Comparison of ENCODE assay signal across 8 cellular contexts in genomic region chr7:101941481-101942383, GRCh38.
DNase-seq lines count a peak whose midpoint lies in the region; ATAC-seq and TF ChIP-seq lines count a peak whose summit lies in the region.

No MANE protein-coding gene starts in this region.

- H3K27me3 Mint-ChIP-seq in Caco-2 (ENCODE audit: insufficient read depth, unreplicated experiment): no peaks in the 10 kb centered on the region
- H3K27me3 Mint-ChIP-seq in stimulated activated naive B cell treated with anti-CD40 and anti-IgM and Interleukin-4, amounts not matched to agents 10 μg/mL and 1 μg/mL and 100 μg/mL, for 72 hours: no peaks in the 10 kb centered on the region

- ATAC-seq in stimulated activated naive B cell treated with anti-CD40 and anti-IgM and Interleukin-4, amounts not matched to agents 10 μg/mL and 1 μg/mL and 100 μg/mL, for 72 hours (replicated peaks): no peak
- ATAC-seq in HG03342 (IDR thresholded peaks at IDR 0.05; ENCODE audit: unreplicated experiment) (no peak), GM19023 (IDR thresholded peaks at IDR 0.05; ENCODE audit: unreplicated experiment) (no peak)

- H3K36me3 Mint-ChIP-seq in Caco-2 (ENCODE audit: insufficient read depth, unreplicated experiment): peaks cover 69% of the 10 kb centered on the region
- peaks cover 10 to 11% of the 10 kb centered on the region in 2 donors for H3K36me3 Mint-ChIP-seq in stimulated activated naive B cell treated with anti-CD40 and anti-IgM and Interleukin-4, amounts not matched to agents 10 μg/mL and 1 μg/mL and 100 μg/mL, for 72 hours

- no TSS peak for BruUV-seq in Caco-2 (replicated peaks; lab: Mats Ljungman, UMichigan)

- TF ChIP-seq CTCF in Caco-2 (IDR thresholded peaks at IDR 0.05; ENCODE audit: insufficient read depth in 1 of 2, low read depth in 1 of 2, low read length in 1 of 2, severe bottlenecking in 1 of 2, unreplicated experiment in 1 of 2): no peak
- TF ChIP-seq CTCF in spleen (IDR thresholded peaks at IDR 0.05 in 8 of 11, conservative IDR thresholded peaks at IDR 0.05 in 3 of 11): no peak

- POLR2A ChIA-PET in Caco-2 (lab: Charles Lee): no interaction called here

- H3K4me1 Mint-ChIP-seq in Caco-2 (ENCODE audit: low read depth, unreplicated experiment): no peaks in the 10 kb centered on the region
- peaks cover 17 to 46% of the 10 kb centered on the region in 2 donors for H3K4me1 Mint-ChIP-seq in stimulated activated naive B cell treated with anti-CD40 and anti-IgM and Interleukin-4, amounts not matched to agents 10 μg/mL and 1 μg/mL and 100 μg/mL, for 72 hours

- no peak for TF ChIP-seq POLR2A in spleen (IDR thresholded peaks at IDR 0.05)

- DNase-seq in Caco-2: no peak
- DNase-seq in NCI-H226: peak; percentile 79
- peak; percentile 46 for DNase-seq in occipital lobe (lab: John Stamatoyannopoulos, UW)
- no peak for DNase-seq in stimulated activated naive B cell treated with anti-CD40 and anti-IgM and Interleukin-4, amounts not matched to agents 10 μg/mL and 1 μg/mL and 100 μg/mL, for 72 hours
- DNase-seq in spleen: no peak

- H3K9me3 Mint-ChIP-seq in Caco-2 (ENCODE audit: unreplicated experiment): no peaks in the 10 kb centered on the region
- H3K9me3 Mint-ChIP-seq in stimulated activated naive B cell treated with anti-CD40 and anti-IgM and Interleukin-4, amounts not matched to agents 10 μg/mL and 1 μg/mL and 100 μg/mL, for 72 hours: peaks cover 3 to 4% of the 10 kb centered on the region in 2 donors

- no peak overlapping the region for H3K4me3 ChIP-seq in Caco-2 (ENCODE audit: low read depth, low read length)
- H3K4me3 ChIP-seq in esophagus (ENCODE audit: low read depth in 1 of 2, low read length in 2 of 2): no peak overlapping the region
- no peak overlapping the region for H3K4me3 ChIP-seq in spleen

- H3K27me3 ChIP-seq in Caco-2 (replicated peaks; ENCODE audit: control insufficient read depth, insufficient read depth, low read length): no peaks in the 10 kb centered on the region
- no peaks in the 10 kb centered on the region for H3K27me3 ChIP-seq in esophagus (ENCODE audit: control insufficient read depth in 1 of 2, insufficient read depth in 2 of 2, low read length in 2 of 2)
- no peaks in the 10 kb centered on the region for H3K27me3 ChIP-seq in spleen (replicated peaks in 1 of 7)

- CTCF ChIA-PET in Caco-2 (lab: Charles Lee): interaction anchor here (0.6 kb wide), 1 partner anchor 46 kb away, joined by 7 read pairs; no protein-coding TSS in a partner anchor

- peak overlapping the region; percentile 66 for H3K27ac Mint-ChIP-seq in Caco-2 (ENCODE audit: unreplicated experiment)
- no peak overlapping the region for H3K27ac Mint-ChIP-seq in stimulated activated naive B cell treated with anti-CD40 and anti-IgM and Interleukin-4, amounts not matched to agents 10 μg/mL and 1 μg/mL and 100 μg/mL, for 72 hours

- H3K4me3 Mint-ChIP-seq in Caco-2 (ENCODE audit: unreplicated experiment): no peak overlapping the region
- H3K4me3 Mint-ChIP-seq in stimulated activated naive B cell treated with anti-CD40 and anti-IgM and Interleukin-4, amounts not matched to agents 10 μg/mL and 1 μg/mL and 100 μg/mL, for 72 hours: no peak overlapping the region

- H3K9me3 ChIP-seq in Caco-2 (no peaks in the 10 kb centered on the region), esophagus (ENCODE audit: control insufficient read depth in 2 of 2, insufficient read depth in 1 of 2, low read depth in 1 of 2, low read length in 1 of 2) (no peaks in the 10 kb centered on the region), spleen (no peaks in the 10 kb centered on the region)

- H3K27ac ChIP-seq in esophagus (ENCODE audit: low read depth in 2 of 2, low read length in 1 of 2): peak overlapping the region; percentile 88 to 91
- H3K27ac ChIP-seq in spleen: no peak overlapping the region

- H3K4me1 ChIP-seq in Caco-2 (peaks cover 13% of the 10 kb centered on the region), esophagus (ENCODE audit: control insufficient read depth in 2 of 2, insufficient read depth in 2 of 2, low read length in 1 of 2) (peaks cover 14 to 19% of the 10 kb centered on the region in 2 donors), spleen (peaks cover 0 to 38% (median 6%) of the 10 kb centered on the region in 6 donors)

- intact Hi-C loops in Caco-2 (cut with micrococcal nuclease; ENCODE audit: unreplicated experiment) (no loop called here), spleen (cut with DNase I; ENCODE audit: low total_unique reads) (no loop called here)

- 40 to 47% methylated on average over 12 of the region's 12 CpGs for WGBS in esophagus, 2 donors
- 68 to 78% (median 71%) methylated on average over 12 of the region's 12 CpGs for WGBS in spleen, 5 donors

- no peaks in the 10 kb centered on the region for H3K36me3 ChIP-seq in Caco-2 (ENCODE audit: control insufficient read depth, insufficient read depth, low read length)
- no peaks in the 10 kb centered on the region for H3K36me3 ChIP-seq in esophagus (ENCODE audit: control insufficient read depth in 2 of 2, insufficient read depth in 2 of 2, low read length in 1 of 2)
- peaks cover 0 to 3% (median 0%) of the 10 kb centered on the region in 6 donors for H3K36me3 ChIP-seq in spleen

Comparison
In these comparisons a context has a peak if more than half of its experiments do, and no peak if none do; other contexts are left out.
1. DNase-seq: peak in NCI-H226 (single experiment) and occipital lobe (single experiment); none in Caco-2 (0 of 2), stimulated activated naive B cell treated with anti-CD40 and anti-IgM and Interleukin-4, amounts not matched to agents 10 μg/mL and 1 μg/mL and 100 μg/mL, for 72 hours (single experiment) and spleen (single experiment).
2. H3K27ac ChIP-seq: peak in esophagus (2 of 2); none in spleen (0 of 8).